Comparison of ENCODE assay signal across 24 cellular contexts in genomic region chr6:14819840-14820420, GRCh38.
"Had no signal": no experiment of that assay in that cellular context is flagged by ENCODE, and none has a peak within 500 bp of the region (broad histone marks: within the 10 kb centered on the region; RNA-seq: fewer than 3 reads in every experiment).

No MANE protein-coding gene starts in this region.

- H3K9me3 Mint-ChIP-seq: activated CD8-positive, alpha-beta T cell treated with anti-CD3 and anti-CD28 coated beads for 36 hours had no signal

- H3K4me3 ChIP-seq: adrenal gland, breast epithelium, Peyer's patch, SJCRH30 had no signal

- H3K9me3 ChIP-seq: adrenal gland, breast epithelium, Peyer's patch, SJCRH30, SK-N-SH had no signal

- H3K4me1 ChIP-seq: adrenal gland, breast epithelium, SJCRH30 had no signal

- H3K4me2 ChIP-seq: SK-N-SH had no signal

- H3K36me3 ChIP-seq: adrenal gland, breast epithelium, Peyer's patch, SJCRH30 had no signal

- H3K27me3 Mint-ChIP-seq: activated CD8-positive, alpha-beta T cell treated with anti-CD3 and anti-CD28 coated beads for 36 hours; activated naive CD8-positive, alpha-beta T cell had no signal

- DNase-seq: activated CD4-positive, CD25-positive, alpha-beta regulatory T cell; activated CD8-positive, alpha-beta memory T cell treated with anti-CD3 and anti-CD28 coated beads, Interleukin-2, amount 50 U/mL, for 4 hours; activated effector memory CD4-positive, alpha-beta T cell treated with Interleukin-2 at 50 U/mL for 16 hours; activated naive CD4-positive, alpha-beta T cell; adrenal gland; anterior cingulate cortex; caudate nucleus; Karpas-422; MM.1S; NCI-H1105; NCI-H1436 treated with DMSO at 0.1 percent for 48 hours; NCI-H1930; NCI-H2171; NCI-H2227 treated with DMSO at 0.1 percent for 48 hours; NCI-H526; Peyer's patch; Right ventricle myocardium superior; SJCRH30; SK-N-SH had no signal

- H3K27me3 ChIP-seq: adrenal gland, breast epithelium, Peyer's patch, SJCRH30 had no signal

- H3K36me3 Mint-ChIP-seq: activated naive CD8-positive, alpha-beta T cell had no signal

- H3K4me3 Mint-ChIP-seq: activated CD8-positive, alpha-beta T cell treated with anti-CD3 and anti-CD28 coated beads for 36 hours; activated naive CD8-positive, alpha-beta T cell had no signal

- H3K27ac ChIP-seq: adrenal gland, breast epithelium, RWPE1, SJCRH30, VCaP had no signal

- H3K9ac ChIP-seq: SK-N-SH had no signal
